In genomic region chr7:24201221-24201620, GRCh38 we compare ENCODE assay signal across 28 cellular contexts.
"Had no signal": no experiment of that assay in that cellular context is flagged by ENCODE, and none has a peak within 500 bp of the region (broad histone marks: within the 10 kb centered on the region; RNA-seq: fewer than 3 reads in every experiment).

No MANE protein-coding gene starts in this region.

- H3K36me3 Mint-ChIP-seq: activated CD8-positive, alpha-beta memory T cell treated with anti-CD3 and anti-CD28 coated beads, Interleukin-2, amount 10 ng/mL, durations not matched to agents 7 days and 5 days; activated naive CD4-positive, alpha-beta T cell treated with anti-CD3 and anti-CD28 coated beads, Interleukin-2, amount 50 U/mL, for 72 hours had no signal

- H3K9me3 ChIP-seq: MG63 had no signal

- ATAC-seq: activated CD4-positive, CD25-positive, alpha-beta regulatory T cell treated with anti-CD3 and anti-CD28 coated beads, Interleukin-2, amount 50 U/mL, for 24 hours; activated CD8-positive, alpha-beta memory T cell treated with anti-CD3 and anti-CD28 coated beads, Interleukin-2, amount 10 ng/mL, durations not matched to agents 7 days and 5 days; activated naive CD4-positive, alpha-beta T cell treated with anti-CD3 and anti-CD28 coated beads, Interleukin-2, amount 50 U/mL, for 72 hours; activated naive CD8-positive, alpha-beta T cell treated with anti-CD3 and anti-CD28 coated beads, Interleukin-2, amount 50 U/mL, for 24 hours; Panc1; Right ventricle myocardium inferior had no signal

- H3K4me3 Mint-ChIP-seq: activated CD8-positive, alpha-beta memory T cell treated with anti-CD3 and anti-CD28 coated beads, Interleukin-2, amount 10 ng/mL, durations not matched to agents 7 days and 5 days; activated naive CD8-positive, alpha-beta T cell treated with anti-CD3 and anti-CD28 coated beads, Interleukin-2, amount 50 U/mL, for 24 hours; activated T-cell treated with anti-CD3 and anti-CD28 coated beads, Interleukin-2, amount 50 U/mL, for 24 hours; activated T-helper 1 cell treated with anti-CD3 and anti-CD28 coated beads, Interleukin-12 subunit alpha, Interleukin-12 subunit beta, Interleukin-2, Interleukin-4 antibody, amounts not matched to agents 30 ng/mL and 10 ng/mL and 1 ng/mL, durations not matched to agents 14 hours and 24 hours and 36 hours; T-helper 1 cell treated with Interleukin-12 subunit alpha and Interleukin-12 subunit beta and Interleukin-4 antibody, amounts not matched to agents 30 μg/mL and 1 μg/mL, for 36 hours had no signal

- H3K36me3 ChIP-seq: brain microvascular endothelial cell, MG63 had no signal

- H3K9me3 Mint-ChIP-seq: activated naive CD4-positive, alpha-beta T cell treated with anti-CD3 and anti-CD28 coated beads, Interleukin-2, amount 50 U/mL, for 72 hours; activated naive CD8-positive, alpha-beta T cell treated with anti-CD3 and anti-CD28 coated beads, Interleukin-2, amount 50 U/mL, for 24 hours; activated T-cell treated with anti-CD3 and anti-CD28 coated beads, Interleukin-2, amount 50 U/mL, for 24 hours; activated T-helper 1 cell treated with anti-CD3 and anti-CD28 coated beads, Interleukin-12 subunit alpha, Interleukin-12 subunit beta, Interleukin-2, Interleukin-4 antibody, amounts not matched to agents 30 ng/mL and 10 ng/mL and 1 ng/mL, durations not matched to agents 14 hours and 24 hours and 36 hours; T-helper 1 cell treated with Interleukin-12 subunit alpha and Interleukin-12 subunit beta and Interleukin-4 antibody, amounts not matched to agents 30 μg/mL and 1 μg/mL, for 36 hours had no signal

- H3K27ac ChIP-seq: brain microvascular endothelial cell had no signal

- H3K4me3 ChIP-seq: MG63 had no signal

- H3K27ac Mint-ChIP-seq: activated CD8-positive, alpha-beta memory T cell treated with anti-CD3 and anti-CD28 coated beads, Interleukin-2, amount 10 ng/mL, durations not matched to agents 7 days and 5 days; activated naive CD4-positive, alpha-beta T cell treated with anti-CD3 and anti-CD28 coated beads, Interleukin-2, amount 50 U/mL, for 72 hours; activated naive CD8-positive, alpha-beta T cell treated with anti-CD3 and anti-CD28 coated beads, Interleukin-2, amount 50 U/mL, for 24 hours; activated T-cell treated with anti-CD3 and anti-CD28 coated beads, Interleukin-2, amount 50 U/mL, for 24 hours; activated T-helper 1 cell treated with anti-CD3 and anti-CD28 coated beads, Interleukin-12 subunit alpha, Interleukin-12 subunit beta, Interleukin-2, Interleukin-4 antibody, amounts not matched to agents 30 ng/mL and 10 ng/mL and 1 ng/mL, durations not matched to agents 14 hours and 24 hours and 36 hours; T-helper 1 cell treated with Interleukin-12 subunit alpha and Interleukin-12 subunit beta and Interleukin-4 antibody, amounts not matched to agents 30 μg/mL and 1 μg/mL, for 36 hours had no signal

- H3K27me3 ChIP-seq: brain microvascular endothelial cell, MG63 had no signal

- DNase-seq: activated CD4-positive, alpha-beta T cell treated with anti-CD3 and anti-CD28 coated beads for 48 hours; activated CD4-positive, alpha-beta T cell treated with anti-CD3 and anti-CD28 coated beads, Interleukin-2, amount 50 U/mL, for 4 hours; activated CD8-positive, alpha-beta memory T cell treated with anti-CD3 and anti-CD28 coated beads, Interleukin-2, amount 10 ng/mL, durations not matched to agents 7 days and 5 days; activated effector memory CD4-positive, alpha-beta T cell treated with Interleukin-2 at 50 U/mL for 16 hours; activated naive CD4-positive, alpha-beta T cell; activated naive CD8-positive, alpha-beta T cell treated with anti-CD3 and anti-CD28 coated beads, Interleukin-2, amount 50 U/mL, for 24 hours; activated T-cell treated with anti-CD3 and anti-CD28 coated beads, Interleukin-2, amount 50 U/mL, for 24 hours; amygdala; brain microvascular endothelial cell; cerebellar nuclear complex; MG63; MV-4-11; NCI-H1092 treated with DMSO at 0.1 percent for 48 hours; NCI-H1417 treated with DMSO at 0.1 percent for 48 hours; NCI-H1694; NCI-H2029; NCI-H2107; NCI-H510A treated with DMSO at 0.1 percent for 48 hours; NCI-H69; NK-92 treated with Interleukin-12 subunit alpha and Interleukin-12 subunit beta, amount 100 ng/mL, for 24 hours; OCI-M1; RPMI8226 had no signal

- H3K27me3 Mint-ChIP-seq: activated CD8-positive, alpha-beta memory T cell treated with anti-CD3 and anti-CD28 coated beads, Interleukin-2, amount 10 ng/mL, durations not matched to agents 7 days and 5 days; activated T-cell treated with anti-CD3 and anti-CD28 coated beads, Interleukin-2, amount 50 U/mL, for 24 hours had no signal
